Comparison of ENCODE assay signal across 8 cellular contexts in genomic region chr7:23277359-23277989, GRCh38. TPM values are rescaled to one million over a fixed set of nuclear protein-coding genes. Genes with fewer than 3 reads are reported as not detected.
A peak's percentile ranks its signal among the peaks of the same experiment; 100 is the strongest.
DNase-seq lines count a peak whose midpoint lies in the region; ATAC-seq, FAIRE-seq and TF ChIP-seq lines count a peak whose summit lies in the region.

No MANE protein-coding gene starts in this region.

- no peaks in the 10 kb centered on the region for H3K27me3 ChIP-seq in GM06990 (replicated peaks; ENCODE audit: control insufficient read depth, insufficient read depth, low read length)
- no peaks in the 10 kb centered on the region for H3K27me3 ChIP-seq in Panc1 (ENCODE audit: control insufficient read depth, insufficient read depth, low read length)
- no peaks in the 10 kb centered on the region for H3K27me3 ChIP-seq in right lobe of liver

- BruUV-seq in Panc1 (replicated peaks; lab: Mats Ljungman, UMichigan), result no TSS peak

- in situ Hi-C loops in Panc1 (cut with HindIII; ENCODE audit: low pct_unique_long_range_greater_than_20kb, low sequenced_read_pairs), result no loop called here

- TF ChIP-seq CTCF in AG09309 (IDR thresholded peaks at IDR 0.05; ENCODE audit: control insufficient read depth, insufficient read depth, low read depth, low read length, missing control alignments) (peak; percentile 85), GM06990 (IDR thresholded peaks at IDR 0.05; ENCODE audit: insufficient read depth, low read length, poor library complexity, severe bottlenecking) (peak; percentile 90), LNCaP clone FGC (IDR thresholded peaks at IDR 0.05; ENCODE audit: control insufficient read depth, extremely low read depth, insufficient read depth) (peak; percentile 91), Panc1 (IDR thresholded peaks at IDR 0.05) (peak; percentile 92), right lobe of liver (IDR thresholded peaks at IDR 0.05) (peak; percentile 71 to 78 (median 75))

- peak; percentile 68 for ATAC-seq in Panc1
- ATAC-seq in right lobe of liver, result peak; percentile 79 to 81 (median 80)

- intact Hi-C loops in Panc1 (cut with micrococcal nuclease; ENCODE audit: unreplicated experiment), result loop anchor here (1.0 to 10.0 kb wide), 3 partner anchors 197 to 437 kb away; partner anchors contain the start of genes IGF2BP3 and STK31
- intact Hi-C loops in right lobe of liver (cut with DNase I), result no loop called here

- H3K9me3 ChIP-seq in Panc1 (ENCODE audit: control insufficient read depth, insufficient read depth, low read depth, low read length), result no peaks in the 10 kb centered on the region
- H3K9me3 ChIP-seq in right lobe of liver, result no peaks in the 10 kb centered on the region

- peaks cover 11% of the 10 kb centered on the region for H3K4me1 ChIP-seq in Panc1 (ENCODE audit: control insufficient read depth, insufficient read depth, low read length)
- H3K4me1 ChIP-seq in right lobe of liver, result no peaks in the 10 kb centered on the region

- no peak for FAIRE-seq in urothelium cell line (lab: Jason Lieb, UNC)

- 32% methylated on average over 6 of the region's 6 CpGs for WGBS in right lobe of liver (ENCODE audit: insufficient coverage, low coverage, low lambda C conversion rate, missing lambda C conversion rate)

- CTCF ChIA-PET in Panc1 (lab: Charles Lee), result interaction anchor here (0.9 to 1.3 kb wide), 3 partner anchors 16 to 152 kb away, joined by 4 to 9 read pairs (median 6); no protein-coding TSS in a partner anchor

- TF ChIP-seq POLR2A in right lobe of liver (IDR thresholded peaks at IDR 0.05), result no peak

- H3K27ac ChIP-seq in Panc1 (ENCODE audit: low read length) (no peak overlapping the region), right lobe of liver (no peak overlapping the region)

- DNase-seq in AG09309 (ENCODE audit: low read depth) (no peak), GM06990 (ENCODE audit: extremely low read depth, insufficient read length) (peak; percentile 28), LNCaP clone FGC (ENCODE audit: low read depth) (peak; percentile 28), Panc1 (ENCODE audit: low read depth, low spot score) (peak; percentile 63), cerebellum (ENCODE audit: low spot score) (peak; percentile 36), right lobe of liver (no peak), urothelium cell line (ENCODE audit: low spot score) (peak; percentile 54), mesenteric fat pad (ENCODE audit: low spot score) (no peak)

- H3K4me3 ChIP-seq in AG09309 (ENCODE audit: control insufficient read depth, low read depth, low read length) (no peak overlapping the region), GM06990 (replicated peaks; ENCODE audit: low read depth, low read length) (no peak overlapping the region), LNCaP clone FGC (ENCODE audit: low read depth, low read length) (no peak overlapping the region), Panc1 (ENCODE audit: low read depth in 2 of 2, low read length in 2 of 2) (no peak overlapping the region), right lobe of liver (no peak overlapping the region)

- POLR2A ChIA-PET in Panc1 (lab: Charles Lee), result no interaction called here

- H3K36me3 ChIP-seq in GM06990 (ENCODE audit: control insufficient read depth, insufficient read depth, low read length), result no peaks in the 10 kb centered on the region
- H3K36me3 ChIP-seq in Panc1 (ENCODE audit: control insufficient read depth, insufficient read depth, low read length), result no peaks in the 10 kb centered on the region
- H3K36me3 ChIP-seq in right lobe of liver, result no peaks in the 10 kb centered on the region

RNA-seq across cellular contexts. Expression of gene MALSU1, which starts 21.7 kb away (rescaled TPM):
- total RNA-seq in Panc1 (2021; ENCODE audit: unreplicated experiment) (111 TPM), cerebellum (35.2 TPM), right lobe of liver (10 to 100 TPM; 36.7 to 55.1 (median 44.7) TPM), mesenteric fat pad (56.2 TPM)
- 100 TPM for polyA plus RNA-seq in Panc1 (2012; ENCODE audit: insufficient read length)

RNA-seq across cellular contexts. Expression of gene GPNMB, which starts 30.9 kb away (rescaled TPM):
- total RNA-seq in Panc1 (2021; ENCODE audit: unreplicated experiment) (2.1 TPM), cerebellum (5.2 TPM), right lobe of liver (10 to 100 TPM in 4 of 6 experiments, 1 to 10 TPM in 2; 5.8 to 64.9 (median 13.4) TPM), mesenteric fat pad (183 TPM)
- 0.92 TPM for polyA plus RNA-seq in Panc1 (2012; ENCODE audit: insufficient read length)

Comparison
In these comparisons a context has a peak if more than half of its experiments do, and no peak if none do; other contexts are left out.
1. DNase-seq: peak in GM06990 (single experiment), LNCaP clone FGC (single experiment), Panc1 (single experiment), cerebellum (single experiment) and urothelium cell line (single experiment); none in AG09309 (single experiment), right lobe of liver (0 of 3) and mesenteric fat pad (single experiment).
2. Peak in every context shown above with its lines, with median percentiles within 50 percentile points of each other: CTCF ChIP-seq.